In genomic region chr2:54194761-54195750, GRCh38 we compare ENCODE assay signal across 18 cellular contexts.
"Had no signal": no experiment of that assay in that cellular context is flagged by ENCODE, and none has a peak within 500 bp of the region (broad histone marks: within the 10 kb centered on the region; RNA-seq: fewer than 3 reads in every experiment).

No MANE protein-coding gene starts in this region.

- DNase-seq: activated CD4-positive, CD25-positive, alpha-beta regulatory T cell treated with anti-CD3 and anti-CD28 coated beads, Interleukin-2, amount 50 U/mL, for 72 hours; activated naive CD8-positive, alpha-beta T cell treated with anti-CD3 and anti-CD28 coated beads, Interleukin-2, amount 10 ng/mL, durations not matched to agents 7 days and 5 days; central memory CD4-positive, alpha-beta T cell; effector CD4-positive, alpha-beta T cell; esophagus squamous epithelium; kidney glomerular epithelial cell; left ventricle myocardium superior; naive thymus-derived CD8-positive, alpha-beta T cell; retina; stimulated activated CD4-positive, alpha-beta T cell treated with anti-CD3 and anti-CD28 coated beads, Interleukin-12 subunit alpha, Interleukin-12 subunit beta, amount 100 ng/mL, for 4 hours; stimulated activated CD4-positive, alpha-beta T cell treated with anti-CD3 and anti-CD28 coated beads, Interleukin-2, amount 100 ng/mL, for 24 hours; upper lobe of right lung had no signal

- H3K9me3 ChIP-seq: esophagus squamous epithelium, neutrophil, thoracic aorta, upper lobe of right lung had no signal

- H3K4me1 ChIP-seq: esophagus squamous epithelium, upper lobe of right lung had no signal

- H3K4me3 Mint-ChIP-seq: activated naive CD8-positive, alpha-beta T cell treated with anti-CD3 and anti-CD28 coated beads, Interleukin-2, amount 10 ng/mL, durations not matched to agents 7 days and 5 days; activated T-helper 1 cell treated with anti-CD3 and anti-CD28 coated beads, Interleukin-12 subunit alpha, Interleukin-12 subunit beta, Interleukin-2, Interleukin-4 antibody, amounts not matched to agents 30 ng/mL and 10 ng/mL and 1 ng/mL, durations not matched to agents 14 hours and 24 hours and 36 hours; brain; memory B cell; naive thymus-derived CD8-positive, alpha-beta T cell had no signal

- H3K4me3 ChIP-seq: coronary artery, esophagus squamous epithelium, thoracic aorta, upper lobe of right lung had no signal

- H3K4me1 Mint-ChIP-seq: activated naive CD8-positive, alpha-beta T cell treated with anti-CD3 and anti-CD28 coated beads, Interleukin-2, amount 10 ng/mL, durations not matched to agents 7 days and 5 days; brain had no signal

- H3K27ac Mint-ChIP-seq: activated naive CD8-positive, alpha-beta T cell treated with anti-CD3 and anti-CD28 coated beads, Interleukin-2, amount 10 ng/mL, durations not matched to agents 7 days and 5 days; activated T-helper 1 cell treated with anti-CD3 and anti-CD28 coated beads, Interleukin-12 subunit alpha, Interleukin-12 subunit beta, Interleukin-2, Interleukin-4 antibody, amounts not matched to agents 30 ng/mL and 10 ng/mL and 1 ng/mL, durations not matched to agents 14 hours and 24 hours and 36 hours; brain; memory B cell; naive thymus-derived CD8-positive, alpha-beta T cell had no signal

- H3K27me3 Mint-ChIP-seq: activated naive CD8-positive, alpha-beta T cell treated with anti-CD3 and anti-CD28 coated beads, Interleukin-2, amount 10 ng/mL, durations not matched to agents 7 days and 5 days; memory B cell; naive thymus-derived CD8-positive, alpha-beta T cell had no signal

- H3K36me3 ChIP-seq: esophagus squamous epithelium, neutrophil, thoracic aorta, upper lobe of right lung had no signal

- ATAC-seq: left ventricle myocardium superior; naive thymus-derived CD8-positive, alpha-beta T cell; upper lobe of right lung had no signal

- H3K9me3 Mint-ChIP-seq: activated naive CD8-positive, alpha-beta T cell treated with anti-CD3 and anti-CD28 coated beads, Interleukin-2, amount 10 ng/mL, durations not matched to agents 7 days and 5 days; activated T-helper 1 cell treated with anti-CD3 and anti-CD28 coated beads, Interleukin-12 subunit alpha, Interleukin-12 subunit beta, Interleukin-2, Interleukin-4 antibody, amounts not matched to agents 30 ng/mL and 10 ng/mL and 1 ng/mL, durations not matched to agents 14 hours and 24 hours and 36 hours; brain; memory B cell; naive thymus-derived CD8-positive, alpha-beta T cell had no signal

- H3K27me3 ChIP-seq: esophagus squamous epithelium, neutrophil, upper lobe of right lung had no signal
